ENCODE assay signal across 2 cellular contexts in the genomic region with DNA sequence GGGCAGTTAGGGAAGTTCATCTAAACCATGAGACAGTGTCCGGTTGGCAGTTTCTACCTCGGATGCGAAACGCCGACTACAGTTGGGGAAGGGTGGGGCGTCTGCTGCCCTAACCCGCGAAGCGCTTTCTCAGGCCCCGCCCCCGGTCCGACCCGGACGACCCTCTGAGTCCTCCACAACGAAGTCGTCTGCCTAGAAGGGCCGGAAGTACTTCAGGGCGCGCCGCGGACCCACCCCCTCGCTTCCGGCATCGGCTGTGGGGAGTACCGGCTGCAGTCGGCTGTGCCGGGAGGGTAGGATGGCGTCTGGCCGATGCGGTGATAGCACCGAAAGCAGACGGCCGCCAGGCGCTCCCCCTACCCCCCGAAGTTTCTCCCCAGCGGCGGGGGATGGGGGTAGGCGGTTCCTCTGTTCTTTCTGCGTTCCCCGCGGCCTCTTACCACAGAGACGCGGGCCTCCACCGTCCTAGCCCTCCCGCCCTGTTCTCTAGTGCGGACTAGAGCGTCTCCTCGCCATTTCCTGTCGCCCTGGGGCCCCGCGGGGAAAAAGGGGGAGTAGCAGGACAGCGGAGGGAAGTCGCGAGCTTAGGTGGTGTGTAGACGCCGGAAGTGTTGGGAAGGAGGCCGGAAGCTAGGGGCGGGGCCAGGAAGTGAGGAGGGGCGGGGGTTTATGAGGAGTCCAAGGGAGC.
TF ChIP-seq lines count a peak whose summit lies in the region.

A gene (plus strand): TSS at position 241 of the 688 bp plus-strand sequence. CDS start 719 bp downstream, outside the sequence.

TF ChIP-seq in WTC11, 78 proteins besides CTCF, POLR2A, EP300 and RAD21 (continued from another document and continues in another):
- TF ChIP-seq, protein P1, sequence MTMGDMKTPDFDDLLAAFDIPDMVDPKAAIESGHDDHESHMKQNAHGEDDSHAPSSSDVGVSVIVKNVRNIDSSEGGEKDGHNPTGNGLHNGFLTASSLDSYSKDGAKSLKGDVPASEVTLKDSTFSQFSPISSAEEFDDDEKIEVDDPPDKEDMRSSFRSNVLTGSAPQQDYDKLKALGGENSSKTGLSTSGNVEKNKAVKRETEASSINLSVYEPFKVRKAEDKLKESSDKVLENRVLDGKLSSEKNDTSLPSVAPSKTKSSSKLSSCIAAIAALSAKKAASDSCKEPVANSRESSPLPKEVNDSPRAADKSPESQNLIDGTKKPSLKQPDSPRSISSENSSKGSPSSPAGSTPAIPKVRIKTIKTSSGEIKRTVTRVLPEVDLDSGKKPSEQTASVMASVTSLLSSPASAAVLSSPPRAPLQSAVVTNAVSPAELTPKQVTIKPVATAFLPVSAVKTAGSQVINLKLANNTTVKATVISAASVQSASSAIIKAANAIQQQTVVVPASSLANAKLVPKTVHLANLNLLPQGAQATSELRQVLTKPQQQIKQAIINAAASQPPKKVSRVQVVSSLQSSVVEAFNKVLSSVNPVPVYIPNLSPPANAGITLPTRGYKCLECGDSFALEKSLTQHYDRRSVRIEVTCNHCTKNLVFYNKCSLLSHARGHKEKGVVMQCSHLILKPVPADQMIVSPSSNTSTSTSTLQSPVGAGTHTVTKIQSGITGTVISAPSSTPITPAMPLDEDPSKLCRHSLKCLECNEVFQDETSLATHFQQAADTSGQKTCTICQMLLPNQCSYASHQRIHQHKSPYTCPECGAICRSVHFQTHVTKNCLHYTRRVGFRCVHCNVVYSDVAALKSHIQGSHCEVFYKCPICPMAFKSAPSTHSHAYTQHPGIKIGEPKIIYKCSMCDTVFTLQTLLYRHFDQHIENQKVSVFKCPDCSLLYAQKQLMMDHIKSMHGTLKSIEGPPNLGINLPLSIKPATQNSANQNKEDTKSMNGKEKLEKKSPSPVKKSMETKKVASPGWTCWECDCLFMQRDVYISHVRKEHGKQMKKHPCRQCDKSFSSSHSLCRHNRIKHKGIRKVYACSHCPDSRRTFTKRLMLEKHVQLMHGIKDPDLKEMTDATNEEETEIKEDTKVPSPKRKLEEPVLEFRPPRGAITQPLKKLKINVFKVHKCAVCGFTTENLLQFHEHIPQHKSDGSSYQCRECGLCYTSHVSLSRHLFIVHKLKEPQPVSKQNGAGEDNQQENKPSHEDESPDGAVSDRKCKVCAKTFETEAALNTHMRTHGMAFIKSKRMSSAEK (CRISPR knock-in tag; IDR thresholded peaks at IDR 0.05; ENCODE audit: borderline replicate concordance): no peak
- TF ChIP-seq ZNF671 (CRISPR knock-in tag; IDR thresholded peaks at IDR 0.05) (no peak), ZNF396 (CRISPR knock-in tag; IDR thresholded peaks at IDR 0.05; ENCODE audit: borderline replicate concordance) (no peak), MXD4 (CRISPR knock-in tag; IDR thresholded peaks at IDR 0.05; ENCODE audit: borderline replicate concordance) (no peak), ZNF219 (CRISPR knock-in tag; IDR thresholded peaks at IDR 0.05; ENCODE audit: borderline replicate concordance) (0 out of 2 replicates have a peak, but pooled peaks have one; percentile 55), ESRRA (CRISPR knock-in tag; IDR thresholded peaks at IDR 0.05; ENCODE audit: borderline replicate concordance) (0 out of 2 replicates have a peak, but pooled peaks have one; percentile 43)
- TF ChIP-seq, protein P2, sequence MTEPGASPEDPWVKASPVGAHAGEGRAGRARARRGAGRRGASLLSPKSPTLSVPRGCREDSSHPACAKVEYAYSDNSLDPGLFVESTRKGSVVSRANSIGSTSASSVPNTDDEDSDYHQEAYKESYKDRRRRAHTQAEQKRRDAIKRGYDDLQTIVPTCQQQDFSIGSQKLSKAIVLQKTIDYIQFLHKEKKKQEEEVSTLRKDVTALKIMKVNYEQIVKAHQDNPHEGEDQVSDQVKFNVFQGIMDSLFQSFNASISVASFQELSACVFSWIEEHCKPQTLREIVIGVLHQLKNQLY (CRISPR knock-in tag; IDR thresholded peaks at IDR 0.05): no peak
- TF ChIP-seq, protein P3, sequence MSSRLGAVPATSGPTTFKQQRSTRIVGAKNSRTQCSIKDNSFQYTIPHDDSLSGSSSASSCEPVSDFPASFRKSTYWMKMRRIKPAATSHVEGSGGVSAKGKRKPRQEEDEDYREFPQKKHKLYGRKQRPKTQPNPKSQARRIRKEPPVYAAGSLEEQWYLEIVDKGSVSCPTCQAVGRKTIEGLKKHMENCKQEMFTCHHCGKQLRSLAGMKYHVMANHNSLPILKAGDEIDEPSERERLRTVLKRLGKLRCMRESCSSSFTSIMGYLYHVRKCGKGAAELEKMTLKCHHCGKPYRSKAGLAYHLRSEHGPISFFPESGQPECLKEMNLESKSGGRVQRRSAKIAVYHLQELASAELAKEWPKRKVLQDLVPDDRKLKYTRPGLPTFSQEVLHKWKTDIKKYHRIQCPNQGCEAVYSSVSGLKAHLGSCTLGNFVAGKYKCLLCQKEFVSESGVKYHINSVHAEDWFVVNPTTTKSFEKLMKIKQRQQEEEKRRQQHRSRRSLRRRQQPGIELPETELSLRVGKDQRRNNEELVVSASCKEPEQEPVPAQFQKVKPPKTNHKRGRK (CRISPR knock-in tag; IDR thresholded peaks at IDR 0.05; ENCODE audit: borderline replicate concordance): no peak
- TF ChIP-seq, protein P4, sequence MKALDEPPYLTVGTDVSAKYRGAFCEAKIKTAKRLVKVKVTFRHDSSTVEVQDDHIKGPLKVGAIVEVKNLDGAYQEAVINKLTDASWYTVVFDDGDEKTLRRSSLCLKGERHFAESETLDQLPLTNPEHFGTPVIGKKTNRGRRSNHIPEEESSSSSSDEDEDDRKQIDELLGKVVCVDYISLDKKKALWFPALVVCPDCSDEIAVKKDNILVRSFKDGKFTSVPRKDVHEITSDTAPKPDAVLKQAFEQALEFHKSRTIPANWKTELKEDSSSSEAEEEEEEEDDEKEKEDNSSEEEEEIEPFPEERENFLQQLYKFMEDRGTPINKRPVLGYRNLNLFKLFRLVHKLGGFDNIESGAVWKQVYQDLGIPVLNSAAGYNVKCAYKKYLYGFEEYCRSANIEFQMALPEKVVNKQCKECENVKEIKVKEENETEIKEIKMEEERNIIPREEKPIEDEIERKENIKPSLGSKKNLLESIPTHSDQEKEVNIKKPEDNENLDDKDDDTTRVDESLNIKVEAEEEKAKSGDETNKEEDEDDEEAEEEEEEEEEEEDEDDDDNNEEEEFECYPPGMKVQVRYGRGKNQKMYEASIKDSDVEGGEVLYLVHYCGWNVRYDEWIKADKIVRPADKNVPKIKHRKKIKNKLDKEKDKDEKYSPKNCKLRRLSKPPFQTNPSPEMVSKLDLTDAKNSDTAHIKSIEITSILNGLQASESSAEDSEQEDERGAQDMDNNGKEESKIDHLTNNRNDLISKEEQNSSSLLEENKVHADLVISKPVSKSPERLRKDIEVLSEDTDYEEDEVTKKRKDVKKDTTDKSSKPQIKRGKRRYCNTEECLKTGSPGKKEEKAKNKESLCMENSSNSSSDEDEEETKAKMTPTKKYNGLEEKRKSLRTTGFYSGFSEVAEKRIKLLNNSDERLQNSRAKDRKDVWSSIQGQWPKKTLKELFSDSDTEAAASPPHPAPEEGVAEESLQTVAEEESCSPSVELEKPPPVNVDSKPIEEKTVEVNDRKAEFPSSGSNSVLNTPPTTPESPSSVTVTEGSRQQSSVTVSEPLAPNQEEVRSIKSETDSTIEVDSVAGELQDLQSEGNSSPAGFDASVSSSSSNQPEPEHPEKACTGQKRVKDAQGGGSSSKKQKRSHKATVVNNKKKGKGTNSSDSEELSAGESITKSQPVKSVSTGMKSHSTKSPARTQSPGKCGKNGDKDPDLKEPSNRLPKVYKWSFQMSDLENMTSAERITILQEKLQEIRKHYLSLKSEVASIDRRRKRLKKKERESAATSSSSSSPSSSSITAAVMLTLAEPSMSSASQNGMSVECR (CRISPR knock-in tag; IDR thresholded peaks at IDR 0.05; ENCODE audit: borderline replicate concordance): 0 out of 2 replicates have a peak, but pooled peaks have one; percentile 74
- TF ChIP-seq, protein P5, sequence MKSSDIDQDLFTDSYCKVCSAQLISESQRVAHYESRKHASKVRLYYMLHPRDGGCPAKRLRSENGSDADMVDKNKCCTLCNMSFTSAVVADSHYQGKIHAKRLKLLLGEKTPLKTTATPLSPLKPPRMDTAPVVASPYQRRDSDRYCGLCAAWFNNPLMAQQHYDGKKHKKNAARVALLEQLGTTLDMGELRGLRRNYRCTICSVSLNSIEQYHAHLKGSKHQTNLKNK (CRISPR knock-in tag; IDR thresholded peaks at IDR 0.05): no peak

TF ChIP-seq in liver, 16 proteins besides CTCF, POLR2A, EP300 and RAD21 (continued from another document):
- TF ChIP-seq, protein P6, sequence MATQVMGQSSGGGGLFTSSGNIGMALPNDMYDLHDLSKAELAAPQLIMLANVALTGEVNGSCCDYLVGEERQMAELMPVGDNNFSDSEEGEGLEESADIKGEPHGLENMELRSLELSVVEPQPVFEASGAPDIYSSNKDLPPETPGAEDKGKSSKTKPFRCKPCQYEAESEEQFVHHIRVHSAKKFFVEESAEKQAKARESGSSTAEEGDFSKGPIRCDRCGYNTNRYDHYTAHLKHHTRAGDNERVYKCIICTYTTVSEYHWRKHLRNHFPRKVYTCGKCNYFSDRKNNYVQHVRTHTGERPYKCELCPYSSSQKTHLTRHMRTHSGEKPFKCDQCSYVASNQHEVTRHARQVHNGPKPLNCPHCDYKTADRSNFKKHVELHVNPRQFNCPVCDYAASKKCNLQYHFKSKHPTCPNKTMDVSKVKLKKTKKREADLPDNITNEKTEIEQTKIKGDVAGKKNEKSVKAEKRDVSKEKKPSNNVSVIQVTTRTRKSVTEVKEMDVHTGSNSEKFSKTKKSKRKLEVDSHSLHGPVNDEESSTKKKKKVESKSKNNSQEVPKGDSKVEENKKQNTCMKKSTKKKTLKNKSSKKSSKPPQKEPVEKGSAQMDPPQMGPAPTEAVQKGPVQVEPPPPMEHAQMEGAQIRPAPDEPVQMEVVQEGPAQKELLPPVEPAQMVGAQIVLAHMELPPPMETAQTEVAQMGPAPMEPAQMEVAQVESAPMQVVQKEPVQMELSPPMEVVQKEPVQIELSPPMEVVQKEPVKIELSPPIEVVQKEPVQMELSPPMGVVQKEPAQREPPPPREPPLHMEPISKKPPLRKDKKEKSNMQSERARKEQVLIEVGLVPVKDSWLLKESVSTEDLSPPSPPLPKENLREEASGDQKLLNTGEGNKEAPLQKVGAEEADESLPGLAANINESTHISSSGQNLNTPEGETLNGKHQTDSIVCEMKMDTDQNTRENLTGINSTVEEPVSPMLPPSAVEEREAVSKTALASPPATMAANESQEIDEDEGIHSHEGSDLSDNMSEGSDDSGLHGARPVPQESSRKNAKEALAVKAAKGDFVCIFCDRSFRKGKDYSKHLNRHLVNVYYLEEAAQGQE (IDR thresholded peaks at IDR 0.05): peak; percentile 49
- peak; percentile 47 to 75 for TF ChIP-seq RXRA (IDR thresholded peaks at IDR 0.05)
TF ChIP-seq in liver: peak in this region for 13.
